ENCODE assay signal across 9 cellular contexts in genomic region chr2:70125498-70125898, GRCh38. TPM values are rescaled to one million over a fixed set of nuclear protein-coding genes. Genes with fewer than 3 reads are reported as not detected.
DNase-seq lines count a peak whose midpoint lies in the region; ATAC-seq, FAIRE-seq and TF ChIP-seq lines count a peak whose summit lies in the region.
"Had no signal": no experiment of that assay in that cellular context is flagged by ENCODE, and none has a peak within 500 bp of the region (broad histone marks: within the 10 kb centered on the region; RNA-seq: fewer than 3 reads in every experiment).

No MANE protein-coding gene starts in this region.

- H4K5ac ChIP-seq in IMR-90 (ENCODE audit: low read depth, low read length) = peak overlapping the region; percentile 51

- TF ChIP-seq EP300 in A549 (IDR thresholded peaks at IDR 0.05) = no peak

- H3K9me3 ChIP-seq in A549 = no peaks in the 10 kb centered on the region
- H3K9me3 ChIP-seq in IMR-90 (ENCODE audit: control insufficient read depth, insufficient read depth, low read length) = no peaks in the 10 kb centered on the region
- no peaks in the 10 kb centered on the region for H3K9me3 ChIP-seq in naive thymus-derived CD4-positive, alpha-beta T cell (ENCODE audit: control insufficient read depth in 2 of 3, low read length in 3 of 3)

- peaks cover 13% of the 10 kb centered on the region for H3K9me1 ChIP-seq in IMR-90 (ENCODE audit: insufficient read depth, low read length)

- in situ Hi-C loops in IMR-90 (cut with MboI; ENCODE audit: low sequenced_read_pairs) (no loop called here), ACHN (cut with HindIII; ENCODE audit: low pct_ligation_motif_present, low pct_unique_long_range_greater_than_20kb, low sequenced_read_pairs) (no loop called here)

- FAIRE-seq in A549 (lab: Jason Lieb, UNC) = no peak
- FAIRE-seq in GM12891 (lab: Jason Lieb, UNC) = no peak

- H3K27ac Mint-ChIP-seq in naive thymus-derived CD4-positive, alpha-beta T cell = peak overlapping the region; percentile 96 to 100 (median 99)

- H3K4me2 ChIP-seq in A549 = peak overlapping the region; percentile 81
- H3K4me2 ChIP-seq in IMR-90 (ENCODE audit: low read depth, low read length) = peak overlapping the region; percentile 40

- H3K4me1 Mint-ChIP-seq in naive thymus-derived CD4-positive, alpha-beta T cell = peaks cover 51 to 86% (median 74%) of the 10 kb centered on the region in 7 donors

- BruUV-seq in IMR-90 (replicated peaks; lab: Mats Ljungman, UMichigan) = no TSS peak

- peak overlapping the region; percentile 52 for H3K4me3 ChIP-seq in A549
- no peak overlapping the region for H3K4me3 ChIP-seq in IMR-90 (ENCODE audit: insufficient read depth, low read depth, low read length)
- peak overlapping the region; percentile 44 to 48 for H3K4me3 ChIP-seq in cardiac fibroblast (replicated peaks in 1 of 2; ENCODE audit: low read depth in 2 of 2, low read length in 2 of 2)
- peak overlapping the region; percentile 92 for H3K4me3 ChIP-seq in naive thymus-derived CD4-positive, alpha-beta T cell (ENCODE audit: low read length)

- TF ChIP-seq POLR2A in A549 (IDR thresholded peaks at IDR 0.05; ENCODE audit: low read length) (no peak), IMR-90 (IDR thresholded peaks at IDR 0.05; ENCODE audit: low read depth, low read length) (no peak), GM12891 (IDR thresholded peaks at IDR 0.05; ENCODE audit: low read depth, low read length) (no peak)

- H3K56ac ChIP-seq in IMR-90 (ENCODE audit: extremely low read depth, insufficient read depth, low read length) = no peak overlapping the region

- H3K9ac ChIP-seq in IMR-90 (ENCODE audit: low read depth, low read length) = peak overlapping the region; percentile 53; the same call in 1 of the 2 replicates

- peak overlapping the region; percentile 55 for H2AK9ac ChIP-seq in IMR-90 (replicated peaks; ENCODE audit: low read depth, low read length, poor library complexity)

- peaks cover 0 to 2% (median 0%) of the 10 kb centered on the region in 11 donors for H3K9me3 Mint-ChIP-seq in naive thymus-derived CD4-positive, alpha-beta T cell

- peak overlapping the region; percentile 55 for H3K23ac ChIP-seq in IMR-90 (ENCODE audit: low read depth, low read length)

- no peaks in the 10 kb centered on the region for H3K27me3 Mint-ChIP-seq in naive thymus-derived CD4-positive, alpha-beta T cell

- POLR2A ChIA-PET in A549 (lab: Yijun Ruan, JAX) (interaction anchor here (1.1 to 3.0 kb wide), 10 partner anchors 10 to 211 kb away, joined by 3 to 156 read pairs (median 18); partner anchors contain the start of genes C2orf42, MXD1, PCBP1 and PCYOX1), IMR-90 (lab: Charles Lee; ENCODE audit: unreplicated experiment) (interaction anchor here (0.5 kb wide), 1 partner anchor 19 kb away, joined by 4 read pairs; no protein-coding TSS in a partner anchor)
- POLR2A ChIA-PET in naive thymus-derived CD4-positive, alpha-beta T cell (lab: Charles Lee) = interaction anchor here (0.6 to 28.6 kb wide), 12 partner anchors 13 to 211 kb away, joined by 3 to 1973 read pairs (median 7); partner anchors contain the start of genes C2orf42, MXD1, PCBP1 and PCYOX1

- H3K14ac ChIP-seq in IMR-90 (replicated peaks; ENCODE audit: low read depth, low read length) = peak overlapping the region; percentile 66

- H3K79me1 ChIP-seq in IMR-90 (ENCODE audit: low read depth in 1 of 2, low read length in 2 of 2) = peaks cover 0 to 3% of the 10 kb centered on the region in 2 experiments; a peak in 1 of 4 replicates

- TF ChIP-seq RAD21 in A549 (conservative IDR thresholded peaks at IDR 0.05 in 1 of 2, IDR thresholded peaks at IDR 0.05 in 1 of 2) (no peak), IMR-90 (IDR thresholded peaks at IDR 0.05; ENCODE audit: low read length) (no peak)

- H3K27me3 ChIP-seq in IMR-90 (ENCODE audit: control insufficient read depth, insufficient read depth, low read length) = no peaks in the 10 kb centered on the region
- no peaks in the 10 kb centered on the region for H3K27me3 ChIP-seq in naive thymus-derived CD4-positive, alpha-beta T cell (ENCODE audit: control insufficient read depth in 2 of 2, insufficient read depth in 2 of 2, low read length in 2 of 2)

- peak overlapping the region; percentile 76 for H3K4ac ChIP-seq in IMR-90 (ENCODE audit: low read depth, low read length)

- H3K4me1 ChIP-seq in A549 (peaks cover 34% of the 10 kb centered on the region), IMR-90 (ENCODE audit: control insufficient read depth, insufficient read depth, low read length) (peaks cover 17% of the 10 kb centered on the region)
- peaks cover 52 to 54% of the 10 kb centered on the region in 2 donors for H3K4me1 ChIP-seq in naive thymus-derived CD4-positive, alpha-beta T cell (ENCODE audit: control insufficient read depth in 2 of 2, insufficient read depth in 2 of 2, low read length in 2 of 2)

- peak overlapping the region; percentile 84 to 99 (median 96) for H3K4me3 Mint-ChIP-seq in naive thymus-derived CD4-positive, alpha-beta T cell

- peak overlapping the region; percentile 99 for H2AFZ ChIP-seq in IMR-90 (replicated peaks; ENCODE audit: low read length, poor library complexity)

- CTCF ChIA-PET in A549 (lab: Yijun Ruan, JAX) = interaction anchor here (0.6 to 3.9 kb wide), 8 partner anchors 8 to 213 kb away, joined by 3 to 18 read pairs (median 6); no protein-coding TSS in a partner anchor
- CTCF ChIA-PET in IMR-90 (lab: Yijun Ruan, JAX) = no interaction called here
- CTCF ChIA-PET in naive thymus-derived CD4-positive, alpha-beta T cell (lab: Charles Lee) = interaction anchor here (0.7 to 3.5 kb wide), 11 partner anchors 8 to 213 kb away, joined by 3 to 24 read pairs (median 4); no protein-coding TSS in a partner anchor

- H2AK5ac ChIP-seq in IMR-90 (ENCODE audit: low read depth, low read length) = peak overlapping the region; percentile 58

- dilution Hi-C loops in IMR-90 (cut with HindIII; ENCODE audit: low sequenced_read_pairs, unreplicated experiment) = no loop called here

- DNase-seq in A549 (ENCODE audit: low read depth in 1 of 2, low spot score in 1 of 2) (no peak), IMR-90 (no peak), cardiac fibroblast (ENCODE audit: low read depth in 2 of 2) (no peak), GM12891 (ENCODE audit: insufficient read length, low spot score) (no peak), NCI-H2227 treated with DMSO at 0.1 percent for 48 hours (lab: John Stamatoyannopoulos, UW) (no peak), ACHN (no peak)
- DNase-seq in naive thymus-derived CD4-positive, alpha-beta T cell = no peak
- DNase-seq: NCI-H187 treated with DMSO at 0.1 percent for 48 hours had no signal

- no peaks in the 10 kb centered on the region for H4K20me1 ChIP-seq in IMR-90 (ENCODE audit: insufficient read depth, low read length)

- H2BK120ac ChIP-seq in IMR-90 (ENCODE audit: low read depth, low read length) = peak overlapping the region; percentile 53

- peak overlapping the region; percentile 11; the same call in 2 of the 3 replicates for H2BK15ac ChIP-seq in IMR-90 (ENCODE audit: low read depth, low read length)

- peak overlapping the region; percentile 25; the same call in 1 of the 2 replicates for H2BK20ac ChIP-seq in IMR-90 (ENCODE audit: low read depth, low read length)

- intact Hi-C loops in IMR-90 (cut with micrococcal nuclease) = no loop called here
- intact Hi-C loops in naive thymus-derived CD4-positive, alpha-beta T cell (cut with micrococcal nuclease) = no loop called here

- H3K36me3 Mint-ChIP-seq in naive thymus-derived CD4-positive, alpha-beta T cell = peaks cover 0 to 9% (median 0%) of the 10 kb centered on the region in 5 donors

- peak overlapping the region; percentile 13 for H3K18ac ChIP-seq in IMR-90 (ENCODE audit: low read depth, low read length)

- H3K27ac ChIP-seq in A549 (peak overlapping the region; percentile 96 to 99), IMR-90 (ENCODE audit: insufficient read depth, low read length) (peak overlapping the region; percentile 54)
- H3K27ac ChIP-seq in naive thymus-derived CD4-positive, alpha-beta T cell (ENCODE audit: low read depth, low read length) = peak overlapping the region; percentile 97

- WGBS in A549 (ENCODE audit: missing lambda C conversion rate) = 80% methylated on average over 13 of the region's 13 CpGs
- 100% methylated on average over 2 of the region's 13 CpGs; no CpG with 5 or more reads in 1 of the 2 experiments for WGBS in IMR-90 (ENCODE audit: extremely low coverage in 2 of 2, insufficient read length in 1 of 2), 2 experiments

- peak overlapping the region; percentile 93 for H4K91ac ChIP-seq in IMR-90 (ENCODE audit: insufficient read depth, low read depth, low read length)

- no peaks in the 10 kb centered on the region for H3K36me3 ChIP-seq in IMR-90 (ENCODE audit: control insufficient read depth, insufficient read depth, low read length)
- H3K36me3 ChIP-seq in naive thymus-derived CD4-positive, alpha-beta T cell (ENCODE audit: control insufficient read depth in 2 of 3, insufficient read depth in 3 of 3, low read length in 3 of 3) = no peaks in the 10 kb centered on the region

- H2BK5ac ChIP-seq in IMR-90 (ENCODE audit: low read depth, low read length, poor library complexity, severe bottlenecking) = peak overlapping the region; percentile 53

- peak overlapping the region; percentile 94 to 98 for H4K8ac ChIP-seq in IMR-90 (ENCODE audit: low read depth in 2 of 2, low read length in 2 of 2)

- TF ChIP-seq CTCF in A549 (IDR thresholded peaks at IDR 0.05) (no peak), IMR-90 (conservative IDR thresholded peaks at IDR 0.05; ENCODE audit: low read depth, low read length) (no peak), cardiac fibroblast (IDR thresholded peaks at IDR 0.05; ENCODE audit: low read depth, low read length) (no peak)

- ATAC-seq in A549 = no peak
- no peak for ATAC-seq in IMR-90 (ENCODE audit: low read depth)
- no peak for ATAC-seq in naive thymus-derived CD4-positive, alpha-beta T cell
- no peak for ATAC-seq in GM18909 (IDR thresholded peaks at IDR 0.05; ENCODE audit: poor library complexity, unreplicated experiment)

TF ChIP-seq in IMR-90, 13 proteins besides CTCF, POLR2A, EP300 and RAD21 (continues in another document):
- TF ChIP-seq MAZ (IDR thresholded peaks at IDR 0.05; ENCODE audit: borderline replicate concordance, low read depth, low read length) = no peak

TF ChIP-seq in GM12891, 5 proteins besides CTCF, POLR2A, EP300 and RAD21 (continues in another document):
- TF ChIP-seq TAF1 (IDR thresholded peaks at IDR 0.05; ENCODE audit: low read depth, low read length) = no peak

RNA-seq across cellular contexts. Expression of gene PCBP1, which starts 38.2 kb away (rescaled TPM):
- 86.8 and 134 TPM in 2 replicates for polyA plus RNA-seq in A549 (2011; rRNA removed)
- 207 and 256 TPM in 2 replicates for polyA plus RNA-seq in A549 (2012; cell fraction: cytosol; rRNA removed)
- 280 and 285 TPM in 2 replicates for polyA plus RNA-seq in A549 (2012; cell fraction: nucleus; rRNA removed)
- 284 to 310 TPM (median 304 TPM) in 3 replicates for polyA plus RNA-seq in A549 (2017; fragmentation: RNase III; extraction: RNeasy Plus Mini Kit Qiagen cat#74134 plus additional on column Dnase treatment)
- polyA minus RNA-seq in A549 (2011; rRNA and poly(A)+ RNA removed) = 92.8 and 115 TPM in 2 replicates
- total RNA-seq in IMR-90 (2012; rRNA removed) = 33.6 and 33.7 TPM in 2 replicates
- 166 and 171 TPM in 2 replicates for polyA plus RNA-seq in IMR-90 (2012; rRNA removed)
- 110 and 170 TPM in 2 replicates for polyA plus RNA-seq in IMR-90 (2012; cell fraction: cytosol; rRNA removed)
- 68.9 and 69.8 TPM in 2 replicates for polyA plus RNA-seq in IMR-90 (2012; cell fraction: nucleus; rRNA removed; ENCODE audit: low replicate concordance)
- 100 to 1,000 TPM; 257 to 487 (median 368) TPM for total RNA-seq in naive thymus-derived CD4-positive, alpha-beta T cell
- polyA plus RNA-seq in naive thymus-derived CD4-positive, alpha-beta T cell = 100 to 1,000 TPM; 178 to 198 TPM
- 235 TPM for polyA plus RNA-seq in GM12891 (2012; ENCODE audit: low read depth, missing spikeins)
